In the genomic region with DNA sequence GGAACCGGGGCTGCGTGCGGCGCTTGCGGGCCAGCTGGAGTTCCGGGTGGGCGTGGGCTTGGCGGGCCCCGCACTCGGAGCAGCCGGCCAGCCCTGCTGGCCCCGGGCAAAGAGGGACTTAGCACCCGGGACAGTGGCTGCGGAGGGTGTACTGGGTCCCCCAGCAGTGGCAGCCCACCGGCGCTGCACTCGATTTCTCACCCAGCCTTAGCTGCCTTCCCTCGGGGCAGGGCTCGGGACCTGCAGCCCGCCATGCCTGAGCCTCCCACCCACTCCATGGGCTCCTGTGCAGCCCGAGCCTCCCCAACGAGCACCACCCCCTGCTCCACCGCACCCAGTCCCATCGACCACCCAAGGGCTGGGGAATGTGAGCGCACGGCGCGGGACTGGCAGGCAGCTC, we compare ENCODE assay signal across 2 cellular contexts. TPM values are rescaled to one million over a fixed set of nuclear protein-coding genes. Genes with fewer than 3 reads are reported as not detected.
"Had no signal": no experiment of that assay in that cellular context is flagged by ENCODE, and none has a peak within 500 bp of the region (broad histone marks: within the 10 kb centered on the region; RNA-seq: fewer than 3 reads in every experiment).

No MANE protein-coding gene starts in this region.

RNA-seq across cellular contexts. Expression of a gene that starts 11.7 kb away (rescaled TPM):
- total RNA-seq: gastrocnemius medialis, gastroesophageal sphincter had no signal
